In the genomic region with DNA sequence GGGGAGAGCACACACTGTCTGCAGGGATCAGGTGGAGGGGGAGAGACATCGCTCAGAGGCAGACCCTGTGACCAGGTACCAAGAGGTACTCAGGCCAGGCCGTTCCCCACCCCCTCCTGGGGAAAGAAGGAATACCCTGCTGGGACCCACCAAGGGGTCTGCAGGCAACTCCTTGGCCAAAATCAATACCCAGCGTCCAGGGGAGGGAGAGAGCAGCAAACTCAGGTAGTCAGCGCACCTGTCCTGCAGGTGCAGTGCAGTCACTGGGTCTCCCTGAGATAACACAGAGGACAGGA, we compare ENCODE assay signal across 27 cellular contexts. TPM values are rescaled to one million over a fixed set of nuclear protein-coding genes. Genes with fewer than 3 reads are reported as not detected.
A peak's percentile ranks its signal among the peaks of the same experiment; 100 is the strongest.
DNase-seq lines count a peak whose midpoint lies in the region; ATAC-seq and TF ChIP-seq lines count a peak whose summit lies in the region.
"Had no signal": no experiment of that assay in that cellular context is flagged by ENCODE, and none has a peak within 500 bp of the region (broad histone marks: within the 10 kb centered on the region; RNA-seq: fewer than 3 reads in every experiment).

No MANE protein-coding gene starts in this region.

- no peak for TF ChIP-seq CTCF in CD14-positive monocyte (IDR thresholded peaks at IDR 0.05)
- TF ChIP-seq CTCF in colonic mucosa (IDR thresholded peaks at IDR 0.05), result no peak
- TF ChIP-seq CTCF in lower lobe of right lung (IDR thresholded peaks at IDR 0.05), result no peak

- H3K4me3 Mint-ChIP-seq in CD14-positive monocyte, result peak overlapping the region in 1 of 2 donors; percentile 21
- H3K4me3 Mint-ChIP-seq: CD4-positive, CD25-positive, alpha-beta regulatory T cell had no signal

- H3K9me3 ChIP-seq in colonic mucosa (no peaks in the 10 kb centered on the region), lower lobe of right lung (no peaks in the 10 kb centered on the region)

- H3K4me1 ChIP-seq in colonic mucosa (no peaks in the 10 kb centered on the region), lower lobe of right lung (no peaks in the 10 kb centered on the region)

- H3K27ac ChIP-seq in colonic mucosa (no peak overlapping the region), lower lobe of right lung (no peak overlapping the region)
- H3K27ac ChIP-seq: 22Rv1, HL-60 had no signal

- peaks cover 9% of the 10 kb centered on the region for H3K4me1 Mint-ChIP-seq in CD14-positive monocyte
- H3K4me1 Mint-ChIP-seq: CD4-positive, CD25-positive, alpha-beta regulatory T cell had no signal

- H3K27ac Mint-ChIP-seq in CD14-positive monocyte, result no peak overlapping the region
- H3K27ac Mint-ChIP-seq: CD4-positive, CD25-positive, alpha-beta regulatory T cell had no signal

- peak; percentile 14 for DNase-seq in NCI-H146 (lab: John Stamatoyannopoulos, UW)
- no peak for DNase-seq in NCI-H146 treated with DMSO at 0.1 percent for 48 hours (lab: John Stamatoyannopoulos, UW; ENCODE audit: unreplicated experiment)
- peak; percentile 14 for DNase-seq in CD14-positive monocyte (ENCODE audit: low spot score)
- peak; percentile 12 for DNase-seq in colonic mucosa
- DNase-seq in lower lobe of right lung, result peak; percentile 20
- DNase-seq in effector CD8-positive, alpha-beta T cell (lab: John Stamatoyannopoulos, UW), result no peak
- DNase-seq in NCI-H1694 treated with DMSO at 0.1 percent for 48 hours (lab: John Stamatoyannopoulos, UW), result no peak
- DNase-seq in activated effector memory CD4-positive, alpha-beta T cell treated with Interleukin-2 at 50 U/mL for 16 hours, result no peak
- DNase-seq: AML-193; CD4-positive, CD25-positive, alpha-beta regulatory T cell; COR-L47; DMS 273 treated with DMSO at 0.1 percent for 48 hours; DND-41; H7; IMR-90; NCI-H1436; NCI-H2081; NCI-H446 treated with DMSO at 0.1 percent for 48 hours; NCI-H69; OCI-M1; SIG-M5 had no signal

- H3K27me3 Mint-ChIP-seq in CD14-positive monocyte (ENCODE audit: low read depth in 3 of 3), result peaks cover 0 to 8% (median 4%) of the 10 kb centered on the region in 3 donors
- H3K27me3 Mint-ChIP-seq: CD4-positive, CD25-positive, alpha-beta regulatory T cell had no signal

- ATAC-seq in lower lobe of right lung, result no peak

- H3K4me3 ChIP-seq in colonic mucosa, result no peak overlapping the region
- no peak overlapping the region for H3K4me3 ChIP-seq in lower lobe of right lung

- H3K36me3 ChIP-seq in colonic mucosa (no peaks in the 10 kb centered on the region), lower lobe of right lung (no peaks in the 10 kb centered on the region)

- peaks cover 10 to 27% (median 15%) of the 10 kb centered on the region in 7 donors for H3K9me3 Mint-ChIP-seq in CD14-positive monocyte

- H3K27me3 ChIP-seq in colonic mucosa, result no peaks in the 10 kb centered on the region
- H3K27me3 ChIP-seq in lower lobe of right lung (ENCODE audit: low read depth), result no peaks in the 10 kb centered on the region

- no peaks in the 10 kb centered on the region for H3K36me3 Mint-ChIP-seq in CD14-positive monocyte
- H3K36me3 Mint-ChIP-seq: CD4-positive, CD25-positive, alpha-beta regulatory T cell had no signal

- intact Hi-C loops in CD14-positive monocyte (cut with micrococcal nuclease), result no loop called here
- intact Hi-C loops in colonic mucosa (cut with DNase I), result no loop called here
- intact Hi-C loops in lower lobe of right lung (cut with DNase I), result no loop called here

- no peak overlapping the region for H3K9ac ChIP-seq in colonic mucosa (ENCODE audit: low read depth in 2 of 2, low read length in 2 of 2)

RNA-seq across cellular contexts. Expression of a gene that starts 57.5 kb away (rescaled TPM):
- polyA plus RNA-seq in CD14-positive monocyte, result under 1 TPM in 1 of 2 donors, not detected in 1; 0.02 TPM
- 1 to 10 TPM; 1.3 to 4.4 TPM for total RNA-seq in colonic mucosa
- 6.2 TPM for total RNA-seq in lower lobe of right lung
- total RNA-seq: CD4-positive, CD25-positive, alpha-beta regulatory T cell; G401; HT1080; IMR-90; MCF 10A; RPMI7951 had no signal
- polyA plus RNA-seq: CD4-positive, CD25-positive, alpha-beta regulatory T cell; IMR-90 had no signal

Comparison
In these comparisons a context has a peak if more than half of its experiments do, and no peak if none do; other contexts are left out.
1. DNase-seq: peak in NCI-H146 (single experiment), CD14-positive monocyte (single experiment), colonic mucosa (single experiment) and lower lobe of right lung (single experiment); none in NCI-H146 treated with DMSO at 0.1 percent for 48 hours (single experiment), effector CD8-positive, alpha-beta T cell (single experiment), NCI-H1694 treated with DMSO at 0.1 percent for 48 hours (single experiment) and activated effector memory CD4-positive, alpha-beta T cell treated with Interleukin-2 at 50 U/mL for 16 hours (single experiment).